In genomic region chr7:152759655-152760383, GRCh38 we compare ENCODE assay signal across 8 cellular contexts. TPM values are rescaled to one million over a fixed set of nuclear protein-coding genes. Genes with fewer than 3 reads are reported as not detected.
DNase-seq lines count a peak whose midpoint lies in the region; ATAC-seq and TF ChIP-seq lines count a peak whose summit lies in the region.

ACTR3B (plus strand) TSS chr7:152759752; CDS start chr7:152759883, 131 bp downstream.

- H3K79me2 ChIP-seq in mesendoderm (ENCODE audit: control insufficient read depth, insufficient read depth, low read length), result peaks cover 17% of the 10 kb centered on the region

- H4K5ac ChIP-seq in mesendoderm (ENCODE audit: low read length), result no peak within 1 kb of the TSS

- H4K8ac ChIP-seq in mesendoderm (ENCODE audit: low read depth, low read length), result no peak within 1 kb of the TSS

- H3K4me3 ChIP-seq in BE2C (ENCODE audit: low read depth, low read length) (peak within 1 kb of the TSS; percentile 76), mesendoderm (ENCODE audit: low read length) (peak within 1 kb of the TSS; percentile 42)

- H3K36me3 Mint-ChIP-seq in effector memory CD8-positive, alpha-beta T cell (ENCODE audit: insufficient read depth), result peaks cover 11% of the 10 kb centered on the region

- no peak for TF ChIP-seq CTCF in BE2C (IDR thresholded peaks at IDR 0.05; ENCODE audit: low read depth, low read length)

- no peaks in the 10 kb centered on the region; the same call in 1 of the 2 replicates for H3K36me3 ChIP-seq in BE2C
- H3K36me3 ChIP-seq in mesendoderm (ENCODE audit: control insufficient read depth, insufficient read depth, low read length), result no peaks in the 10 kb centered on the region

- H3K27ac ChIP-seq in mesendoderm (ENCODE audit: low read depth, low read length), result no peak within 1 kb of the TSS

- no peak within 1 kb of the TSS for H2BK15ac ChIP-seq in mesendoderm (replicated peaks; ENCODE audit: low read depth)

- H3K4me1 Mint-ChIP-seq in effector memory CD8-positive, alpha-beta T cell (ENCODE audit: low read depth in 2 of 2), result peaks cover 5 to 7% of the 10 kb centered on the region in 2 donors

- WGBS in mesendoderm (ENCODE audit: extremely low coverage, insufficient coverage, low lambda C conversion rate), result no CpG with 5 or more reads among the region's 92 CpGs

- H2BK120ac ChIP-seq in mesendoderm (ENCODE audit: low read depth, low read length), result no peak within 1 kb of the TSS

- peak within 1 kb of the TSS; percentile 25 for H3K18ac ChIP-seq in mesendoderm (ENCODE audit: low read length)

- peaks cover 11% of the 10 kb centered on the region for H3K79me1 ChIP-seq in mesendoderm (ENCODE audit: low read length)

- peaks cover 0 to 8% of the 10 kb centered on the region in 2 donors for H3K27me3 Mint-ChIP-seq in effector memory CD8-positive, alpha-beta T cell

- peak within 1 kb of the TSS; percentile 38 for H3K4ac ChIP-seq in mesendoderm (ENCODE audit: low read depth, low read length)

- no peak within 1 kb of the TSS for H2BK5ac ChIP-seq in mesendoderm (ENCODE audit: low read length)

- no peak within 1 kb of the TSS for H2AK5ac ChIP-seq in mesendoderm (ENCODE audit: low read length)

- peak within 1 kb of the TSS; percentile 94 for H3K56ac ChIP-seq in mesendoderm (ENCODE audit: low read length)

- in situ Hi-C loops in GM18951 (cut with MboI; ENCODE audit: low sequenced_read_pairs, unreplicated experiment), result no loop called here

- H3K4me3 Mint-ChIP-seq in effector memory CD8-positive, alpha-beta T cell, result peak within 1 kb of the TSS; percentile 82

- peak within 1 kb of the TSS; percentile 73 for H3K9ac ChIP-seq in mesendoderm (ENCODE audit: low read length)

- peak within 1 kb of the TSS; percentile 77 for H3K4me2 ChIP-seq in mesendoderm (ENCODE audit: low read length)

- no peaks in the 10 kb centered on the region for H3K9me3 ChIP-seq in BE2C

- no peaks in the 10 kb centered on the region for H3K9me3 Mint-ChIP-seq in effector memory CD8-positive, alpha-beta T cell

- peak; percentile 80 for ATAC-seq in HG03139 (IDR thresholded peaks at IDR 0.05; ENCODE audit: unreplicated experiment)
- peak; percentile 92 for ATAC-seq in effector memory CD8-positive, alpha-beta T cell (replicated peaks)

- DNase-seq in BE2C, result peak; percentile 92
- peak; percentile 89 for DNase-seq in NCI-H748 (lab: John Stamatoyannopoulos, UW; ENCODE audit: unreplicated experiment)
- DNase-seq in activated CD8-positive, alpha-beta memory T cell treated with anti-CD3 and anti-CD28 coated beads for 48 hours (ENCODE audit: low read depth in 2 of 3, low spot score in 2 of 3), result peak; percentile 76 to 93 (median 90)
- peak; percentile 88 to 90 (median 90) for DNase-seq in effector memory CD8-positive, alpha-beta T cell
- DNase-seq in mesendoderm, result peak; percentile 91
- peak; percentile 73 for DNase-seq in stimulated activated CD8-positive, alpha-beta memory T cell treated with anti-CD3 and anti-CD28 coated beads, Interleukin-12 subunit alpha, Interleukin-12 subunit beta, amount 100 ng/mL, for 24 hours (ENCODE audit: extremely low read depth)

- H3K23ac ChIP-seq in mesendoderm (ENCODE audit: low read length), result peak within 1 kb of the TSS; percentile 48

- H3K4me1 ChIP-seq in BE2C, result no peaks in the 10 kb centered on the region; the same call in 1 of the 2 replicates
- peaks cover 6% of the 10 kb centered on the region for H3K4me1 ChIP-seq in mesendoderm (ENCODE audit: control insufficient read depth, low read depth, low read length)

- peak; percentile 92 for TF ChIP-seq POLR2A in GM18951 (IDR thresholded peaks at IDR 0.05; ENCODE audit: extremely low read depth, insufficient read depth, insufficient read length)

- no peaks in the 10 kb centered on the region for H3K27me3 ChIP-seq in BE2C
- H3K27me3 ChIP-seq in mesendoderm (ENCODE audit: insufficient read depth, low read length, poor library complexity), result no peaks in the 10 kb centered on the region

- peak within 1 kb of the TSS; percentile 59 to 87 for H3K27ac Mint-ChIP-seq in effector memory CD8-positive, alpha-beta T cell

RNA-seq across cellular contexts. Expression of gene ACTR3B, which starts in this region (rescaled TPM):
- 27.9 TPM for polyA plus RNA-seq in BE2C (2012; ENCODE audit: insufficient read depth, insufficient read length, low read depth)
- 16.4 TPM for polyA plus RNA-seq in mesendoderm (2013, experiment 1 of 2)
- 16.9 TPM for polyA plus RNA-seq in mesendoderm (2013, experiment 2 of 2)
